In genomic region chr19:35500611-35501010, GRCh38 we compare ENCODE assay signal across 17 cellular contexts. TPM values are rescaled to one million over a fixed set of nuclear protein-coding genes. Genes with fewer than 3 reads are reported as not detected.
DNase-seq lines count a peak whose midpoint lies in the region; ATAC-seq and TF ChIP-seq lines count a peak whose summit lies in the region.
"Had no signal": no experiment of that assay in that cellular context is flagged by ENCODE, and none has a peak within 500 bp of the region (broad histone marks: within the 10 kb centered on the region; RNA-seq: fewer than 3 reads in every experiment).

No MANE protein-coding gene starts in this region.

- H3K27me3 Mint-ChIP-seq in WTC11 (ENCODE audit: low read depth): no peaks in the 10 kb centered on the region
- peaks cover 7% of the 10 kb centered on the region for H3K27me3 Mint-ChIP-seq in activated CD8-positive, alpha-beta T cell treated with anti-CD3 and anti-CD28 coated beads, Interleukin-2, amount 10 ng/mL, durations not matched to agents 7 days and 5 days (ENCODE audit: low read depth)

- H3K4me3 Mint-ChIP-seq in WTC11: no peak overlapping the region
- no peak overlapping the region for H3K4me3 Mint-ChIP-seq in activated CD8-positive, alpha-beta T cell treated with anti-CD3 and anti-CD28 coated beads, Interleukin-2, amount 10 ng/mL, durations not matched to agents 7 days and 5 days
- H3K4me3 Mint-ChIP-seq: CD4-positive, CD25-positive, alpha-beta regulatory T cell had no signal

- no peaks in the 10 kb centered on the region for H3K9me3 ChIP-seq in BLaER1
- H3K9me3 ChIP-seq: HAP-1 had no signal

- H3K9me3 Mint-ChIP-seq in WTC11: no peaks in the 10 kb centered on the region
- no peaks in the 10 kb centered on the region for H3K9me3 Mint-ChIP-seq in activated CD8-positive, alpha-beta T cell treated with anti-CD3 and anti-CD28 coated beads, Interleukin-2, amount 10 ng/mL, durations not matched to agents 7 days and 5 days (ENCODE audit: insufficient read depth)
- H3K9me3 Mint-ChIP-seq: CD4-positive, CD25-positive, alpha-beta regulatory T cell had no signal

- intact Hi-C loops in lower leg skin (cut with DNase I; ENCODE audit: low total_unique reads): no loop called here

- H3K27ac Mint-ChIP-seq in WTC11: 0 out of 2 replicates have a peak overlapping the region, but pooled peaks have one; percentile 70
- H3K27ac Mint-ChIP-seq in activated CD8-positive, alpha-beta T cell treated with anti-CD3 and anti-CD28 coated beads, Interleukin-2, amount 10 ng/mL, durations not matched to agents 7 days and 5 days: no peak overlapping the region
- H3K27ac Mint-ChIP-seq: CD4-positive, CD25-positive, alpha-beta regulatory T cell had no signal

- 57 to 58% methylated on average over 9 to 10 of the region's 10 CpGs for WGBS in lower leg skin, 2 donors

- ATAC-seq in WTC11 (no peak), HG03045 (IDR thresholded peaks at IDR 0.05; ENCODE audit: unreplicated experiment) (no peak)
- ATAC-seq in activated CD8-positive, alpha-beta T cell treated with anti-CD3 and anti-CD28 coated beads, Interleukin-2, amount 10 ng/mL, durations not matched to agents 7 days and 5 days: no peak
- ATAC-seq: K562 had no signal

- H3K36me3 ChIP-seq in BLaER1: no peaks in the 10 kb centered on the region

- H4K20me1 ChIP-seq in BLaER1: no peaks in the 10 kb centered on the region

- H3K27me3 ChIP-seq in BLaER1: peaks cover 3% of the 10 kb centered on the region; the same call in 1 of the 2 replicates

- peaks cover 6% of the 10 kb centered on the region for H3K4me1 Mint-ChIP-seq in WTC11
- no peaks in the 10 kb centered on the region for H3K4me1 Mint-ChIP-seq in activated CD8-positive, alpha-beta T cell treated with anti-CD3 and anti-CD28 coated beads, Interleukin-2, amount 10 ng/mL, durations not matched to agents 7 days and 5 days (ENCODE audit: low read depth)

- H3K36me3 Mint-ChIP-seq in WTC11: peaks cover 69% of the 10 kb centered on the region
- H3K36me3 Mint-ChIP-seq in activated CD8-positive, alpha-beta T cell treated with anti-CD3 and anti-CD28 coated beads, Interleukin-2, amount 10 ng/mL, durations not matched to agents 7 days and 5 days (ENCODE audit: low read depth): no peaks in the 10 kb centered on the region
- H3K36me3 Mint-ChIP-seq: CD4-positive, CD25-positive, alpha-beta regulatory T cell had no signal

- H3K9ac ChIP-seq in BLaER1: no peak overlapping the region

- H3K4me3 ChIP-seq in BLaER1: no peak overlapping the region
- peak overlapping the region; percentile 1 for H3K4me3 ChIP-seq in lower leg skin (ENCODE audit: low read depth, poor library complexity, severe bottlenecking)
- H3K4me3 ChIP-seq: HAP-1, K562 had no signal

- no peak for TF ChIP-seq CTCF in WTC11 (IDR thresholded peaks at IDR 0.05)
- TF ChIP-seq CTCF in lower leg skin (IDR thresholded peaks at IDR 0.05): no peak

- no peak overlapping the region for H3K27ac ChIP-seq in BLaER1
- H3K27ac ChIP-seq: 22Rv1, HL-60 had no signal

- H3K4me2 ChIP-seq in BLaER1: peak overlapping the region; percentile 82

- CTCF ChIA-PET in WTC11 (lab: Charles Lee): interaction anchor here (1.8 kb wide), 1 partner anchor 10 kb away, joined by 5 read pairs; no protein-coding TSS in a partner anchor
- CTCF ChIA-PET in activated CD8-positive, alpha-beta T cell treated with anti-CD3 and anti-CD28 coated beads, Interleukin-2, amount 10 ng/mL, durations not matched to agents 7 days and 5 days (lab: Charles Lee): interaction anchor here (1.0 to 1.1 kb wide), 2 partner anchors 10 to 148 kb away, joined by 3 read pairs; no protein-coding TSS in a partner anchor

- POLR2A ChIA-PET in WTC11 (lab: Charles Lee): interaction anchor here (0.5 kb wide), 1 partner anchor 162 kb away, joined by 3 read pairs; no protein-coding TSS in a partner anchor
- POLR2A ChIA-PET in activated CD8-positive, alpha-beta T cell treated with anti-CD3 and anti-CD28 coated beads, Interleukin-2, amount 10 ng/mL, durations not matched to agents 7 days and 5 days (lab: Charles Lee): no interaction called here

- no peak for TF ChIP-seq POLR2A in lower leg skin (IDR thresholded peaks at IDR 0.05)

- H3K4me1 ChIP-seq in BLaER1: peaks cover 34% of the 10 kb centered on the region
- H3K4me1 ChIP-seq: HAP-1 had no signal

- DNase-seq in WTC11 (ENCODE audit: low spot score) (no peak), lower leg skin (ENCODE audit: low spot score in 2 of 2) (no peak), putamen (ENCODE audit: low spot score) (peak; percentile 20), T-helper 1 cell (no peak), NCI-H526 (lab: John Stamatoyannopoulos, UW) (no peak)
- DNase-seq in activated CD8-positive, alpha-beta T cell treated with anti-CD3 and anti-CD28 coated beads, Interleukin-2, amount 10 ng/mL, durations not matched to agents 7 days and 5 days: no peak
- DNase-seq: CD4-positive, CD25-positive, alpha-beta regulatory T cell; DMS53 had no signal

TF ChIP-seq in WTC11, 78 proteins besides CTCF, POLR2A, EP300 and RAD21:
- TF ChIP-seq ATF2 (CRISPR knock-in tag; IDR thresholded peaks at IDR 0.05; ENCODE audit: borderline replicate concordance, low read depth): no peak
- TF ChIP-seq PRDM15 (CRISPR knock-in tag; IDR thresholded peaks at IDR 0.05): no peak
- TF ChIP-seq GABPB1 (CRISPR knock-in tag; IDR thresholded peaks at IDR 0.05): no peak
- TF ChIP-seq FOXK1 (CRISPR knock-in tag; IDR thresholded peaks at IDR 0.05): no peak

RNA-seq across cellular contexts. Expression of gene KRTDAP, which starts 10.3 kb away (rescaled TPM):
- total RNA-seq in WTC11 (2021) (1.3 to 3.2 TPM (median 1.7 TPM) in 3 replicates), lower leg skin (over 10,000 TPM; 10,097 to 21,423 (median 15,501) TPM)
- not detected for total RNA-seq in activated CD8-positive, alpha-beta T cell treated with anti-CD3 and anti-CD28 coated beads, Interleukin-2, amount 10 ng/mL, durations not matched to agents 7 days and 5 days
- total RNA-seq: A673; CD4-positive, CD25-positive, alpha-beta regulatory T cell; Daoy; K562 had no signal

RNA-seq across cellular contexts. Expression of gene DMKN, which starts 12.8 kb away (rescaled TPM):
- total RNA-seq in WTC11 (2021) (284 to 302 TPM (median 285 TPM) in 3 replicates), lower leg skin (1,000 to 10,000 TPM; 5,221 to 8,616 (median 5,967) TPM)
- not detected for total RNA-seq in activated CD8-positive, alpha-beta T cell treated with anti-CD3 and anti-CD28 coated beads, Interleukin-2, amount 10 ng/mL, durations not matched to agents 7 days and 5 days
- total RNA-seq: A673; CD4-positive, CD25-positive, alpha-beta regulatory T cell had no signal

RNA-seq across cellular contexts. Expression of gene SBSN, which starts 27.5 kb away (rescaled TPM):
- total RNA-seq in WTC11 (2021) (0.15 to 0.39 TPM in 2 of 3 replicates, not detected in the other), lower leg skin (1,000 to 10,000 TPM; 1,839 to 3,070 (median 2,379) TPM)
- not detected for total RNA-seq in activated CD8-positive, alpha-beta T cell treated with anti-CD3 and anti-CD28 coated beads, Interleukin-2, amount 10 ng/mL, durations not matched to agents 7 days and 5 days
- total RNA-seq: A673; CD4-positive, CD25-positive, alpha-beta regulatory T cell; H1 had no signal

RNA-seq across cellular contexts. Expression of gene GAPDHS, which starts 32.6 kb away (rescaled TPM):
- total RNA-seq in WTC11 (2021) (0.20 to 0.30 TPM in 2 of 3 replicates, not detected in the other), lower leg skin (1 to 10 TPM; 6.0 to 7.3 (median 6.2) TPM)
- not detected for total RNA-seq in activated CD8-positive, alpha-beta T cell treated with anti-CD3 and anti-CD28 coated beads, Interleukin-2, amount 10 ng/mL, durations not matched to agents 7 days and 5 days
- total RNA-seq: A673; CD4-positive, CD25-positive, alpha-beta regulatory T cell; Daoy; H1; K562 had no signal

RNA-seq across cellular contexts. Expression of gene TMEM147, which starts 44.8 kb away (rescaled TPM):
- total RNA-seq in WTC11 (2021): 132 to 135 TPM (median 132 TPM) in 3 replicates
- 100 to 1,000 TPM; 102 to 158 (median 130) TPM for total RNA-seq in lower leg skin
- 10 to 100 TPM; 53.3 to 54.1 TPM for total RNA-seq in activated CD8-positive, alpha-beta T cell treated with anti-CD3 and anti-CD28 coated beads, Interleukin-2, amount 10 ng/mL, durations not matched to agents 7 days and 5 days

Comparison
In these comparisons a context has a peak if more than half of its experiments do, and no peak if none do; other contexts are left out.
1. RNA of gene KRTDAP, which starts 10.3 kb away (total RNA-seq): 10,097 to 21,423 TPM in lower leg skin; 1.3 to 3.2 TPM in WTC11 and not detected in activated CD8-positive, alpha-beta T cell treated with anti-CD3 and anti-CD28 coated beads, Interleukin-2, amount 10 ng/mL, durations not matched to agents 7 days and 5 days; every median in the first group is over 1,000 times any median in the second.
2. RNA of gene DMKN, which starts 12.8 kb away (total RNA-seq): 5,221 to 8,616 TPM in lower leg skin and 284 to 302 TPM in WTC11; not detected in activated CD8-positive, alpha-beta T cell treated with anti-CD3 and anti-CD28 coated beads, Interleukin-2, amount 10 ng/mL, durations not matched to agents 7 days and 5 days; every median in the first group is over 100 times any median in the second.
3. RNA of gene SBSN, which starts 27.5 kb away (total RNA-seq): 1,839 to 3,070 TPM in lower leg skin; 0.15 to 0.39 TPM in WTC11 and not detected in activated CD8-positive, alpha-beta T cell treated with anti-CD3 and anti-CD28 coated beads, Interleukin-2, amount 10 ng/mL, durations not matched to agents 7 days and 5 days; every median in the first group is over 1,000 times any median in the second.